ENCODE assay signal across 9 cellular contexts in genomic region chrX:51461053-51462050, GRCh38. TPM values are rescaled to one million over a fixed set of nuclear protein-coding genes. Genes with fewer than 3 reads are reported as not detected.
A peak's percentile ranks its signal among the peaks of the same experiment; 100 is the strongest.
DNase-seq lines count a peak whose midpoint lies in the region; ATAC-seq and TF ChIP-seq lines count a peak whose summit lies in the region.
"Had no signal": no experiment of that assay in that cellular context is flagged by ENCODE, and none has a peak within 500 bp of the region (broad histone marks: within the 10 kb centered on the region; RNA-seq: fewer than 3 reads in every experiment).

No MANE protein-coding gene starts in this region.

- no peaks in the 10 kb centered on the region for H3K36me3 ChIP-seq in lung (ENCODE audit: control insufficient read depth in 2 of 2, insufficient read depth in 2 of 2, low read length in 2 of 2)

- peaks cover 32% of the 10 kb centered on the region for H3K27me3 Mint-ChIP-seq in MCF 10A (ENCODE audit: insufficient read depth, unreplicated experiment)
- H3K27me3 Mint-ChIP-seq: memory B cell had no signal

- intact Hi-C loops in MCF 10A (cut with micrococcal nuclease) (loop anchor here (1.0 kb wide), 1 partner anchor 125 kb away; no protein-coding TSS in a partner anchor), Right ventricle myocardium inferior (cut with DNase I) (no loop called here)

- TF ChIP-seq CTCF in AG10803 (conservative IDR thresholded peaks at IDR 0.05; ENCODE audit: low read length) (peak; percentile 66), MCF 10A (IDR thresholded peaks at IDR 0.05; ENCODE audit: unreplicated experiment) (peak; percentile 76), lung (IDR thresholded peaks at IDR 0.05; ENCODE audit: control extremely low read depth, extremely low read depth) (peak; percentile 42)

- ATAC-seq in lung (ENCODE audit: insufficient read depth, low FRiP score) (no peak), Right ventricle myocardium inferior (no peak)

- H3K9me3 Mint-ChIP-seq in MCF 10A (ENCODE audit: unreplicated experiment), result no peaks in the 10 kb centered on the region
- H3K9me3 Mint-ChIP-seq: memory B cell had no signal

- no peaks in the 10 kb centered on the region for H3K36me3 Mint-ChIP-seq in MCF 10A (ENCODE audit: insufficient read depth, unreplicated experiment)
- H3K36me3 Mint-ChIP-seq: memory B cell had no signal

- no peaks in the 10 kb centered on the region for H3K9me3 ChIP-seq in lung (ENCODE audit: control insufficient read depth in 2 of 2, insufficient read depth in 1 of 2, low read length in 1 of 2)

- no peaks in the 10 kb centered on the region for H3K4me1 ChIP-seq in lung (ENCODE audit: control insufficient read depth in 2 of 2, insufficient read depth in 2 of 2, low read length in 2 of 2)

- CTCF ChIA-PET in MCF 10A (lab: Yijun Ruan, JAX), result interaction anchor here (0.5 to 5.4 kb wide), 32 partner anchors 8 to 1262 kb away, joined by 3 to 57 read pairs (median 4); no protein-coding TSS in a partner anchor

- POLR2A ChIA-PET in MCF 10A (lab: Yijun Ruan, JAX), result interaction anchor here (0.6 kb wide), 1 partner anchor 1775 kb away, joined by 3 read pairs; no protein-coding TSS in a partner anchor

- DNase-seq in AG10803 (ENCODE audit: low read depth) (peak; percentile 32), GM04504 (ENCODE audit: low read depth) (peak; percentile 10), NCI-H1417 (lab: John Stamatoyannopoulos, UW) (peak; percentile 10 to 76 (median 17)), MCF 10A (ENCODE audit: unreplicated experiment) (peak; percentile 49), lung (ENCODE audit: low spot score) (no peak), HK-2 (ENCODE audit: unreplicated experiment) (no peak), Right ventricle myocardium inferior (ENCODE audit: missing footprints) (no peak)
- DNase-seq in activated CD8-positive, alpha-beta memory T cell treated with anti-CD3 and anti-CD28 coated beads for 24 hours, result no peak

- no peaks in the 10 kb centered on the region for H3K4me1 Mint-ChIP-seq in MCF 10A (ENCODE audit: insufficient read depth, unreplicated experiment)

- no peak overlapping the region for H3K27ac ChIP-seq in lung (ENCODE audit: low read depth in 1 of 2, low read length in 1 of 2)

- H3K4me3 ChIP-seq in AG10803 (ENCODE audit: low read length) (no peak overlapping the region), lung (no peak overlapping the region)

- no peak overlapping the region for H3K4me3 Mint-ChIP-seq in MCF 10A (ENCODE audit: unreplicated experiment)
- H3K4me3 Mint-ChIP-seq: memory B cell had no signal

- BruUV-seq in MCF 10A (replicated peaks; lab: Mats Ljungman, UMichigan), result no TSS peak

- H3K27me3 ChIP-seq in lung (ENCODE audit: control insufficient read depth, insufficient read depth), result no peaks in the 10 kb centered on the region

- WGBS in lung, 2 donors, result 43 to 49% methylated on average over 14 to 15 of the region's 15 CpGs

- no peak overlapping the region for H3K27ac Mint-ChIP-seq in MCF 10A (ENCODE audit: low read depth, unreplicated experiment)
- H3K27ac Mint-ChIP-seq: memory B cell had no signal

RNA-seq across cellular contexts. Expression of gene NUDT11, which starts 35.0 kb away (rescaled TPM):
- 1.1 and 1.9 TPM in 2 replicates for total RNA-seq in MCF 10A (2022)
- 1 to 10 TPM in 1 of 2 donors, under 1 TPM in 1; 0.40 to 3.6 TPM for total RNA-seq in lung
- under 1 TPM; 0.22 to 0.44 TPM for polyA plus RNA-seq in lung
- 0.14 TPM for total RNA-seq in Right ventricle myocardium inferior

Comparison
In these comparisons a context has a peak if more than half of its experiments do, and no peak if none do; other contexts are left out.
1. DNase-seq: peak in AG10803 (single experiment), GM04504 (single experiment), NCI-H1417 (3 of 3) and MCF 10A (single experiment); none in lung (single experiment), activated CD8-positive, alpha-beta memory T cell treated with anti-CD3 and anti-CD28 coated beads for 24 hours (single experiment), HK-2 (single experiment) and Right ventricle myocardium inferior (single experiment).
2. Peak in every context shown above with its lines, with median percentiles within 50 percentile points of each other: CTCF ChIP-seq.